In genomic region chr15:96889734-96890480, GRCh38 we compare ENCODE assay signal across 8 cellular contexts.
DNase-seq lines count a peak whose midpoint lies in the region; ATAC-seq and TF ChIP-seq lines count a peak whose summit lies in the region.

No MANE protein-coding gene starts in this region.

- no peaks in the 10 kb centered on the region for H3K27me3 Mint-ChIP-seq in activated T-cell treated with anti-CD3 and anti-CD28 coated beads, Interleukin-2, amount 50 U/mL, for 24 hours
- no peaks in the 10 kb centered on the region for H3K27me3 Mint-ChIP-seq in T-helper 1 cell treated with Interleukin-12 subunit alpha and Interleukin-12 subunit beta and Interleukin-4 antibody, amounts not matched to agents 30 μg/mL and 1 μg/mL, for 36 hours (ENCODE audit: low read depth)

- TF ChIP-seq CTCF in hepatocyte (IDR thresholded peaks at IDR 0.05; ENCODE audit: poor library complexity) (no peak), suprapubic skin (IDR thresholded peaks at IDR 0.05) (no peak)

- no peaks in the 10 kb centered on the region for H3K79me2 ChIP-seq in hepatocyte

- no peaks in the 10 kb centered on the region for H3K9me2 ChIP-seq in hepatocyte (replicated peaks; ENCODE audit: insufficient read depth)

- TF ChIP-seq POLR2A in suprapubic skin (IDR thresholded peaks at IDR 0.05), result no peak

- no peaks in the 10 kb centered on the region for H3K27me3 ChIP-seq in hepatocyte
- H3K27me3 ChIP-seq in suprapubic skin, result no peaks in the 10 kb centered on the region

- DNase-seq in activated T-cell treated with anti-CD3 and anti-CD28 coated beads, Interleukin-2, amount 50 U/mL, for 24 hours, result no peak
- DNase-seq in activated T-cell treated with anti-CD3 and anti-CD28 coated beads, Interleukin-2, amount 50 U/mL, for 1 hour, result no peak
- DNase-seq in hepatocyte (ENCODE audit: low spot score) (no peak), suprapubic skin (ENCODE audit: low spot score in 2 of 2) (no peak), NCI-H1436 treated with DMSO at 0.1 percent for 48 hours (lab: John Stamatoyannopoulos, UW) (no peak), NCI-H524 treated with DMSO at 0.1 percent for 48 hours (lab: John Stamatoyannopoulos, UW) (no peak)

- H3K4me3 Mint-ChIP-seq in activated T-cell treated with anti-CD3 and anti-CD28 coated beads, Interleukin-2, amount 50 U/mL, for 24 hours, result peak overlapping the region; percentile 68
- peak overlapping the region; percentile 74 for H3K4me3 Mint-ChIP-seq in T-helper 1 cell treated with Interleukin-12 subunit alpha and Interleukin-12 subunit beta and Interleukin-4 antibody, amounts not matched to agents 30 μg/mL and 1 μg/mL, for 36 hours

- no peak for TF ChIP-seq EP300 in suprapubic skin (IDR thresholded peaks at IDR 0.05)

- no peak overlapping the region for H2AFZ ChIP-seq in hepatocyte

- H3K9me3 ChIP-seq in hepatocyte (ENCODE audit: low read depth) (no peaks in the 10 kb centered on the region), suprapubic skin (no peaks in the 10 kb centered on the region)

- H4K20me1 ChIP-seq in hepatocyte (ENCODE audit: insufficient read depth, poor library complexity, severe bottlenecking), result no peaks in the 10 kb centered on the region

- no peak for ATAC-seq in HG03439 (IDR thresholded peaks at IDR 0.05; ENCODE audit: unreplicated experiment)

- H3K4me2 ChIP-seq in hepatocyte, result peak overlapping the region; percentile 47

- peaks cover 11% of the 10 kb centered on the region for H3K4me1 Mint-ChIP-seq in activated T-cell treated with anti-CD3 and anti-CD28 coated beads, Interleukin-2, amount 50 U/mL, for 24 hours (ENCODE audit: low read depth)
- peaks cover 12% of the 10 kb centered on the region for H3K4me1 Mint-ChIP-seq in T-helper 1 cell treated with Interleukin-12 subunit alpha and Interleukin-12 subunit beta and Interleukin-4 antibody, amounts not matched to agents 30 μg/mL and 1 μg/mL, for 36 hours (ENCODE audit: low read depth)

- no peak overlapping the region for H3K27ac ChIP-seq in hepatocyte
- H3K27ac ChIP-seq in suprapubic skin, result no peak overlapping the region

- 57% methylated on average over 6 of the region's 6 CpGs for WGBS in hepatocyte (ENCODE audit: low lambda C conversion rate, missing lambda C conversion rate)
- WGBS in suprapubic skin, result 29% methylated on average over 6 of the region's 6 CpGs

- H3K4me3 ChIP-seq in hepatocyte (no peak overlapping the region), suprapubic skin (peak overlapping the region; percentile 8)

- H3K4me1 ChIP-seq in hepatocyte (ENCODE audit: insufficient read depth) (no peaks in the 10 kb centered on the region), suprapubic skin (no peaks in the 10 kb centered on the region)

- H3K36me3 ChIP-seq in hepatocyte (replicated peaks; ENCODE audit: insufficient read depth, low read depth) (no peaks in the 10 kb centered on the region), suprapubic skin (no peaks in the 10 kb centered on the region)

- no peaks in the 10 kb centered on the region for H3K36me3 Mint-ChIP-seq in activated T-cell treated with anti-CD3 and anti-CD28 coated beads, Interleukin-2, amount 50 U/mL, for 24 hours (ENCODE audit: low read depth)
- no peaks in the 10 kb centered on the region for H3K36me3 Mint-ChIP-seq in T-helper 1 cell treated with Interleukin-12 subunit alpha and Interleukin-12 subunit beta and Interleukin-4 antibody, amounts not matched to agents 30 μg/mL and 1 μg/mL, for 36 hours (ENCODE audit: low read depth)

- H3K27ac Mint-ChIP-seq in activated T-cell treated with anti-CD3 and anti-CD28 coated beads, Interleukin-2, amount 50 U/mL, for 24 hours, result no peak overlapping the region
- H3K27ac Mint-ChIP-seq in T-helper 1 cell treated with Interleukin-12 subunit alpha and Interleukin-12 subunit beta and Interleukin-4 antibody, amounts not matched to agents 30 μg/mL and 1 μg/mL, for 36 hours, result peak overlapping the region; percentile 33

- no peaks in the 10 kb centered on the region for H3K9me3 Mint-ChIP-seq in activated T-cell treated with anti-CD3 and anti-CD28 coated beads, Interleukin-2, amount 50 U/mL, for 24 hours
- peaks cover 5% of the 10 kb centered on the region for H3K9me3 Mint-ChIP-seq in T-helper 1 cell treated with Interleukin-12 subunit alpha and Interleukin-12 subunit beta and Interleukin-4 antibody, amounts not matched to agents 30 μg/mL and 1 μg/mL, for 36 hours
